8 cellular contexts compared by ENCODE assay signal in genomic region chr19:49106648-49107135, GRCh38. TPM values are rescaled to one million over a fixed set of nuclear protein-coding genes. Genes with fewer than 3 reads are reported as not detected.
A peak's percentile ranks its signal among the peaks of the same experiment; 100 is the strongest.
DNase-seq lines count a peak whose midpoint lies in the region; ATAC-seq and TF ChIP-seq lines count a peak whose summit lies in the region.

No MANE protein-coding gene starts in this region.

- TF ChIP-seq EP300 in sigmoid colon (IDR thresholded peaks at IDR 0.05), result no peak

- H3K27me3 ChIP-seq in heart left ventricle (no peaks in the 10 kb centered on the region), sigmoid colon (no peaks in the 10 kb centered on the region)

- H3K9me3 ChIP-seq in heart left ventricle (no peaks in the 10 kb centered on the region), sigmoid colon (no peaks in the 10 kb centered on the region)

- peak; percentile 50 for DNase-seq in AG20443 (ENCODE audit: low spot score)
- DNase-seq in HCEC 1CT, result peak; percentile 16
- peak; percentile 80 for DNase-seq in SK-MEL-5 (ENCODE audit: low read depth, low spot score)
- DNase-seq in activated naive CD4-positive, alpha-beta T cell treated with anti-CD3 and anti-CD28 coated beads, Interleukin-2, amount 50 U/mL, for 16 hours, result peak; percentile 70
- peak in 2 of 5 donors; percentile 27 to 58 for DNase-seq in heart left ventricle
- no peak for DNase-seq in sigmoid colon

- intact Hi-C loops in heart left ventricle (cut with DNase I) (no loop called here), sigmoid colon (cut with DNase I) (no loop called here)

- H3K27ac ChIP-seq in heart left ventricle (no peak overlapping the region), sigmoid colon (no peak overlapping the region)

- H3K4me1 ChIP-seq in heart left ventricle, result peaks cover 0 to 19% (median 10%) of the 10 kb centered on the region in 12 donors
- H3K4me1 ChIP-seq in sigmoid colon, result peaks cover 0 to 8% (median 4%) of the 10 kb centered on the region in 4 donors

- H3K36me3 ChIP-seq in heart left ventricle (peaks cover 0 to 79% (median 75%) of the 10 kb centered on the region in 9 donors), sigmoid colon (peaks cover 28 to 77% (median 48%) of the 10 kb centered on the region in 4 donors)

- 58 to 70% (median 64%) methylated on average over 12 of the region's 12 CpGs for WGBS in heart left ventricle, 4 donors
- WGBS in sigmoid colon, 2 donors, result 57 to 68% methylated on average over 12 of the region's 12 CpGs

- TF ChIP-seq CTCF in heart left ventricle (IDR thresholded peaks at IDR 0.05), result peak; percentile 58 to 80 (median 74)
- TF ChIP-seq CTCF in sigmoid colon (IDR thresholded peaks at IDR 0.05), result peak; percentile 43 to 68 (median 64)

- H3K4me3 ChIP-seq in heart left ventricle (no peak overlapping the region), sigmoid colon (no peak overlapping the region)

- in situ Hi-C loops in SK-MEL-5 (cut with HindIII; ENCODE audit: low pct_unique_long_range_greater_than_20kb, low sequenced_read_pairs), result no loop called here

- TF ChIP-seq POLR2A in heart left ventricle (IDR thresholded peaks at IDR 0.05) (no peak), sigmoid colon (IDR thresholded peaks at IDR 0.05) (no peak)

- ATAC-seq in heart left ventricle (peak in 3 of 4 donors; percentile 33 to 39 (median 35)), GM19328 (IDR thresholded peaks at IDR 0.05; ENCODE audit: unreplicated experiment) (no peak), GM19035 (IDR thresholded peaks at IDR 0.05; ENCODE audit: unreplicated experiment) (no peak)

RNA-seq across cellular contexts. Expression of gene LIN7B, which starts 7.5 kb away (rescaled TPM):
- total RNA-seq in SK-MEL-5 (2014; rRNA removed; shearing (Covaris generic)), result 5.6 and 6.4 TPM in 2 replicates
- 8.4 and 14.1 TPM in 2 replicates for polyA plus RNA-seq in SK-MEL-5 (2015; cell fraction: cytosol; rRNA removed)
- 12.4 and 15.9 TPM in 2 replicates for polyA plus RNA-seq in SK-MEL-5 (2015; cell fraction: nucleus; rRNA removed)
- 10 to 100 TPM; 13.4 to 55.8 (median 22.6) TPM for total RNA-seq in heart left ventricle
- 10 to 100 TPM; 12.6 to 40.5 TPM for polyA plus RNA-seq in heart left ventricle
- total RNA-seq in sigmoid colon, result 10 to 100 TPM; 17.4 to 28.8 (median 26.7) TPM
- polyA plus RNA-seq in sigmoid colon, result 10 to 100 TPM in 2 of 3 donors, 1 to 10 TPM in 1; 9.9 to 12.0 (median 12.0) TPM

RNA-seq across cellular contexts. Expression of gene C19orf73, which starts 12.3 kb away (rescaled TPM):
- 1.1 and 1.8 TPM in 2 replicates for total RNA-seq in SK-MEL-5 (2014; rRNA removed; shearing (Covaris generic))
- 1.4 and 4.5 TPM in 2 replicates for polyA plus RNA-seq in SK-MEL-5 (2015; cell fraction: cytosol; rRNA removed)
- 0.51 and 7.5 TPM in 2 replicates for polyA plus RNA-seq in SK-MEL-5 (2015; cell fraction: nucleus; rRNA removed)
- total RNA-seq in heart left ventricle (1 to 10 TPM in 6 of 9 donors, under 1 TPM in 3; 0.69 to 3.1 (median 1.3) TPM), sigmoid colon (1 to 10 TPM in 3 of 4 donors, not detected in 1; 1.6 to 2.1 (median 1.8) TPM)
- polyA plus RNA-seq in heart left ventricle (1 to 10 TPM; 1.4 to 3.8 TPM), sigmoid colon (1 to 10 TPM; 2.4 to 5.1 (median 3.3) TPM)

RNA-seq across cellular contexts. Expression of gene PPFIA3, which starts 12.7 kb away (rescaled TPM):
- 8.8 and 9.9 TPM in 2 replicates for total RNA-seq in SK-MEL-5 (2014; rRNA removed; shearing (Covaris generic))
- 18.3 and 18.5 TPM in 2 replicates for polyA plus RNA-seq in SK-MEL-5 (2015; cell fraction: cytosol; rRNA removed)
- 43.5 and 46.5 TPM in 2 replicates for polyA plus RNA-seq in SK-MEL-5 (2015; cell fraction: nucleus; rRNA removed)
- total RNA-seq in heart left ventricle, result 1 to 10 TPM; 2.7 to 7.7 (median 5.1) TPM
- polyA plus RNA-seq in heart left ventricle, result 10 to 100 TPM in 1 of 2 donors, 1 to 10 TPM in 1; 7.4 to 12.8 TPM
- total RNA-seq in sigmoid colon, result 1 to 10 TPM; 2.0 to 3.9 (median 3.1) TPM
- 10 to 100 TPM; 18.6 to 35.3 (median 21.3) TPM for polyA plus RNA-seq in sigmoid colon

RNA-seq across cellular contexts. Expression of gene SNRNP70, which starts 21.4 kb away (rescaled TPM):
- 141 and 179 TPM in 2 replicates for total RNA-seq in SK-MEL-5 (2014; rRNA removed; shearing (Covaris generic))
- polyA plus RNA-seq in SK-MEL-5 (2015; cell fraction: cytosol; rRNA removed), result 189 and 276 TPM in 2 replicates
- polyA plus RNA-seq in SK-MEL-5 (2015; cell fraction: nucleus; rRNA removed), result 1,879 and 2,064 TPM in 2 replicates
- total RNA-seq in heart left ventricle (100 to 1,000 TPM in 4 of 9 donors, 10 to 100 TPM in 5; 61.6 to 115 (median 92.2) TPM), sigmoid colon (100 to 1,000 TPM; 156 to 382 (median 237) TPM)
- polyA plus RNA-seq in heart left ventricle (100 to 1,000 TPM in 1 of 2 donors, 10 to 100 TPM in 1; 96.6 to 163 TPM), sigmoid colon (100 to 1,000 TPM in 1 of 3 donors, 10 to 100 TPM in 2; 33.8 to 227 (median 40.2) TPM)

RNA-seq across cellular contexts. Expression of gene KCNA7, which starts 34.2 kb away (rescaled TPM):
- 0.03 TPM in 2 replicates for total RNA-seq in SK-MEL-5 (2014; rRNA removed; shearing (Covaris generic))
- 0.05 TPM in 1 of 2 replicates, not detected in the other for polyA plus RNA-seq in SK-MEL-5 (2015; cell fraction: cytosol; rRNA removed)
- polyA plus RNA-seq in SK-MEL-5 (2015; cell fraction: nucleus; rRNA removed), result not detected in 2 replicates
- total RNA-seq in heart left ventricle (1 to 10 TPM in 2 of 9 donors, under 1 TPM in 7; 0.12 to 1.6 (median 0.36) TPM), sigmoid colon (not detected)
- polyA plus RNA-seq in heart left ventricle (1 to 10 TPM in 1 of 2 donors, under 1 TPM in 1; 0.07 to 2.2 TPM), sigmoid colon (not detected)

Comparison
In these comparisons a context has a peak if more than half of its experiments do, and no peak if none do; other contexts are left out.
1. ATAC-seq: peak in heart left ventricle (3 of 4); none in GM19328 (single experiment) and GM19035 (single experiment).